ENCODE assay signal across 9 cellular contexts in genomic region chr1:16072616-16073484, GRCh38. TPM values are rescaled to one million over a fixed set of nuclear protein-coding genes. Genes with fewer than 3 reads are reported as not detected.
DNase-seq lines count a peak whose midpoint lies in the region; ATAC-seq and TF ChIP-seq lines count a peak whose summit lies in the region.
"Had no signal": no experiment of that assay in that cellular context is flagged by ENCODE, and none has a peak within 500 bp of the region (broad histone marks: within the 10 kb centered on the region; RNA-seq: fewer than 3 reads in every experiment).

No MANE protein-coding gene starts in this region.

- H3K9ac ChIP-seq in smooth muscle cell (ENCODE audit: low read depth) = no peak overlapping the region

- no peaks in the 10 kb centered on the region for H4K20me1 ChIP-seq in smooth muscle cell (ENCODE audit: low read depth)

- H3K27ac ChIP-seq in Panc1 (ENCODE audit: low read length) (no peak overlapping the region), esophagus (ENCODE audit: low read depth in 2 of 2, low read length in 1 of 2) (no peak overlapping the region), smooth muscle cell (ENCODE audit: low read depth) (no peak overlapping the region)

- no TSS peak for BruUV-seq in Panc1 (replicated peaks; lab: Mats Ljungman, UMichigan)

- ATAC-seq in Panc1 = peak; percentile 25
- ATAC-seq in GM18502 (IDR thresholded peaks at IDR 0.05; ENCODE audit: poor library complexity, unreplicated experiment) = no peak

- TF ChIP-seq CTCF in Panc1 (IDR thresholded peaks at IDR 0.05) (no peak), smooth muscle cell (IDR thresholded peaks at IDR 0.05; ENCODE audit: borderline replicate concordance, insufficient read depth, poor library complexity, severe bottlenecking) (peak; percentile 7)

- peak overlapping the region; percentile 91 for H3K4me2 ChIP-seq in smooth muscle cell

- H3F3A ChIP-seq in smooth muscle cell (ENCODE audit: low read depth) = no peaks in the 10 kb centered on the region

- in situ Hi-C loops in Panc1 (cut with HindIII; ENCODE audit: low pct_unique_long_range_greater_than_20kb, low sequenced_read_pairs) = no loop called here

- H3K9me3 ChIP-seq in Panc1 (ENCODE audit: control insufficient read depth, insufficient read depth, low read depth, low read length) (no peaks in the 10 kb centered on the region), esophagus (ENCODE audit: control insufficient read depth in 2 of 2, insufficient read depth in 1 of 2, low read depth in 1 of 2, low read length in 1 of 2) (no peaks in the 10 kb centered on the region), smooth muscle cell (replicated peaks; ENCODE audit: low read depth) (no peaks in the 10 kb centered on the region)

- 6 to 7% methylated on average over 32 to 49 of the region's 49 CpGs for WGBS in esophagus, 2 donors
- 4% methylated on average over 13 of the region's 49 CpGs for WGBS in smooth muscle cell (ENCODE audit: low lambda C conversion rate)

- peaks cover 29% of the 10 kb centered on the region for H3K4me1 ChIP-seq in Panc1 (ENCODE audit: control insufficient read depth, insufficient read depth, low read length)
- H3K4me1 ChIP-seq in esophagus (ENCODE audit: control insufficient read depth in 2 of 2, insufficient read depth in 2 of 2, low read length in 1 of 2) = peaks cover 9 to 25% of the 10 kb centered on the region in 2 donors
- H3K4me1 ChIP-seq in smooth muscle cell (ENCODE audit: low read depth) = peaks cover 11% of the 10 kb centered on the region

- no peak overlapping the region for H2AFZ ChIP-seq in smooth muscle cell (ENCODE audit: low read depth)

- H3K27me3 ChIP-seq in Panc1 (ENCODE audit: control insufficient read depth, insufficient read depth, low read length) (no peaks in the 10 kb centered on the region), esophagus (ENCODE audit: control insufficient read depth in 1 of 2, insufficient read depth in 2 of 2, low read length in 2 of 2) (peaks cover 0 to 3% of the 10 kb centered on the region in 2 donors), smooth muscle cell (ENCODE audit: low read depth) (peaks cover 10% of the 10 kb centered on the region)

- POLR2A ChIA-PET in Panc1 (lab: Charles Lee) = no interaction called here

- intact Hi-C loops in Panc1 (cut with micrococcal nuclease; ENCODE audit: unreplicated experiment) = no loop called here

- CTCF ChIA-PET in Panc1 (lab: Charles Lee) = interaction anchor here (0.5 to 1.5 kb wide), 5 partner anchors 8 to 331 kb away, joined by 3 to 10 read pairs (median 5); partner anchors contain the start of gene TMEM82

- DNase-seq in NCI-H2227 (lab: John Stamatoyannopoulos, UW; ENCODE audit: unreplicated experiment) (peak; percentile 39), NCI-H2227 treated with DMSO at 0.1 percent for 48 hours (lab: John Stamatoyannopoulos, UW) (no peak), Panc1 (ENCODE audit: low read depth, low spot score) (no peak), smooth muscle cell (lab: John Stamatoyannopoulos, UW; ENCODE audit: unreplicated experiment) (no peak), NCI-H1105 treated with DMSO at 0.1 percent for 48 hours (lab: John Stamatoyannopoulos, UW) (no peak), NCI-H510A (lab: John Stamatoyannopoulos, UW) (no peak)

- H3K4me3 ChIP-seq in Panc1 (ENCODE audit: low read depth in 2 of 2, low read length in 2 of 2) (peak overlapping the region; percentile 45 to 52), esophagus (ENCODE audit: low read depth in 1 of 2, low read length in 2 of 2) (peak overlapping the region; percentile 31 to 43), smooth muscle cell (peak overlapping the region; percentile 50)

- H3K36me3 ChIP-seq in Panc1 (ENCODE audit: control insufficient read depth, insufficient read depth, low read length) = no peaks in the 10 kb centered on the region
- H3K36me3 ChIP-seq in esophagus (ENCODE audit: control insufficient read depth in 2 of 2, insufficient read depth in 2 of 2, low read length in 1 of 2) = no peaks in the 10 kb centered on the region
- H3K36me3 ChIP-seq in smooth muscle cell (ENCODE audit: low read depth) = no peaks in the 10 kb centered on the region

- no peaks in the 10 kb centered on the region for H3K79me2 ChIP-seq in smooth muscle cell (ENCODE audit: low read depth)

RNA-seq across cellular contexts. Expression of gene FAM131C, which starts 0.6 kb away (rescaled TPM):
- total RNA-seq in Panc1 (2021; ENCODE audit: unreplicated experiment) (3.4 TPM), smooth muscle cell (0.76 and 1.5 TPM in 2 replicates)
- polyA plus RNA-seq in Panc1 (2012; ENCODE audit: insufficient read length) = 6.9 TPM
- polyA plus RNA-seq in esophagus (under 1 TPM; 0.38 to 0.45 TPM), smooth muscle cell (1.4 and 2.4 TPM in 2 replicates)

RNA-seq across cellular contexts. Expression of gene CLCNKB, which starts 29.3 kb away (rescaled TPM):
- total RNA-seq in Panc1 (2021; ENCODE audit: unreplicated experiment) (not detected), smooth muscle cell (0.13 and 0.76 TPM in 2 replicates)
- not detected for polyA plus RNA-seq in Panc1 (2012; ENCODE audit: insufficient read length)
- polyA plus RNA-seq in esophagus (under 1 TPM in 1 of 2 donors, not detected in 1; 0.06 TPM), smooth muscle cell (0.30 and 0.86 TPM in 2 replicates)
- total RNA-seq: HT1080 had no signal

RNA-seq across cellular contexts. Expression of gene CLCNKA, which starts 51.0 kb away (rescaled TPM):
- total RNA-seq in Panc1 (2021; ENCODE audit: unreplicated experiment) (0.57 TPM), smooth muscle cell (not detected in 2 replicates)
- polyA plus RNA-seq in Panc1 (2012; ENCODE audit: insufficient read length) = 0.63 TPM
- polyA plus RNA-seq in esophagus (under 1 TPM; 0.04 to 0.06 TPM), smooth muscle cell (0.46 TPM in 1 of 2 replicates, not detected in the other)
- total RNA-seq: HT1080 had no signal

RNA-seq across cellular contexts. Expression of gene HSPB7, which starts 55.0 kb away (rescaled TPM):
- total RNA-seq in Panc1 (2021; ENCODE audit: unreplicated experiment) (0.10 TPM), smooth muscle cell (18.1 and 23.0 TPM in 2 replicates)
- polyA plus RNA-seq in Panc1 (2012; ENCODE audit: insufficient read length) = 0.17 TPM
- polyA plus RNA-seq in esophagus (10 to 100 TPM in 1 of 2 donors, 1 to 10 TPM in 1; 6.6 to 21.7 TPM), smooth muscle cell (80.5 and 82.8 TPM in 2 replicates)
- total RNA-seq: HT1080 had no signal
